2 cellular contexts compared by ENCODE assay signal in the genomic region with DNA sequence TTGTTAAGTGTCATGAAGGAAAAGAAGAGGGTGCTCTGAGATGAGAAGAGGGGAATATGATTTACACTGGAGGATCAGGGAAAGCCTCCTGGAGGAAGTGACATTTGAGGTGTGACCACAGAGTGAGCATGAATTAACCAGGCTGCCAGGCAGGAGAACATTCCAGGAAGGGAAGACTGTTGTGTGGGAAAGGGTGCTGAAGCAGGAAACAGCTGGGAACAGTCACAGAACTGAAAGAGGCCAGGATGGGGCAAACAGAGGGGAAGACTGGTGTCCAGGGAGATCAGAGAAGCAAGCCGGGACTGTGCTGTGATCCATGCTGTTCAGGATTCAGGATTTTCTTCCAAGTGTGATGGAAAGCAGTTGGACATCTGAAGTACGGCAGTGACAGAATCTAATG.
TF ChIP-seq lines count a peak whose summit lies in the region.

No MANE protein-coding gene starts in this region.

TF ChIP-seq in SK-N-SH treated with all-trans-retinoic acid at 6 μM for 48 hours, 23 proteins besides CTCF, POLR2A, EP300 and RAD21 (continued from another document):
- TF ChIP-seq POU6F1 (CRISPR knock-in tag; IDR thresholded peaks at IDR 0.05; ENCODE audit: borderline replicate concordance, low read depth) (no peak), ZNF70 (CRISPR knock-in tag; IDR thresholded peaks at IDR 0.05) (no peak), ZNF565 (CRISPR knock-in tag; conservative IDR thresholded peaks at IDR 0.05; ENCODE audit: low read depth) (no peak), TOX (CRISPR knock-in tag; IDR thresholded peaks at IDR 0.05; ENCODE audit: borderline replicate concordance) (no peak), ISL1 (CRISPR knock-in tag; IDR thresholded peaks at IDR 0.05) (no peak)

TF ChIP-seq in GM23338, 12 proteins besides CTCF, POLR2A, EP300 and RAD21 (continued from another document):
- no peak for TF ChIP-seq POLR2AphosphoS5 (IDR thresholded peaks at IDR 0.05; ENCODE audit: low read depth)
- TF ChIP-seq ZNF114 (CRISPR knock-in tag; IDR thresholded peaks at IDR 0.05), result no peak
- TF ChIP-seq, protein P1, sequence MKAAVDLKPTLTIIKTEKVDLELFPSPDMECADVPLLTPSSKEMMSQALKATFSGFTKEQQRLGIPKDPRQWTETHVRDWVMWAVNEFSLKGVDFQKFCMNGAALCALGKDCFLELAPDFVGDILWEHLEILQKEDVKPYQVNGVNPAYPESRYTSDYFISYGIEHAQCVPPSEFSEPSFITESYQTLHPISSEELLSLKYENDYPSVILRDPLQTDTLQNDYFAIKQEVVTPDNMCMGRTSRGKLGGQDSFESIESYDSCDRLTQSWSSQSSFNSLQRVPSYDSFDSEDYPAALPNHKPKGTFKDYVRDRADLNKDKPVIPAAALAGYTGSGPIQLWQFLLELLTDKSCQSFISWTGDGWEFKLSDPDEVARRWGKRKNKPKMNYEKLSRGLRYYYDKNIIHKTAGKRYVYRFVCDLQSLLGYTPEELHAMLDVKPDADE (IDR thresholded peaks at IDR 0.05), result no peak
